In the genomic region with DNA sequence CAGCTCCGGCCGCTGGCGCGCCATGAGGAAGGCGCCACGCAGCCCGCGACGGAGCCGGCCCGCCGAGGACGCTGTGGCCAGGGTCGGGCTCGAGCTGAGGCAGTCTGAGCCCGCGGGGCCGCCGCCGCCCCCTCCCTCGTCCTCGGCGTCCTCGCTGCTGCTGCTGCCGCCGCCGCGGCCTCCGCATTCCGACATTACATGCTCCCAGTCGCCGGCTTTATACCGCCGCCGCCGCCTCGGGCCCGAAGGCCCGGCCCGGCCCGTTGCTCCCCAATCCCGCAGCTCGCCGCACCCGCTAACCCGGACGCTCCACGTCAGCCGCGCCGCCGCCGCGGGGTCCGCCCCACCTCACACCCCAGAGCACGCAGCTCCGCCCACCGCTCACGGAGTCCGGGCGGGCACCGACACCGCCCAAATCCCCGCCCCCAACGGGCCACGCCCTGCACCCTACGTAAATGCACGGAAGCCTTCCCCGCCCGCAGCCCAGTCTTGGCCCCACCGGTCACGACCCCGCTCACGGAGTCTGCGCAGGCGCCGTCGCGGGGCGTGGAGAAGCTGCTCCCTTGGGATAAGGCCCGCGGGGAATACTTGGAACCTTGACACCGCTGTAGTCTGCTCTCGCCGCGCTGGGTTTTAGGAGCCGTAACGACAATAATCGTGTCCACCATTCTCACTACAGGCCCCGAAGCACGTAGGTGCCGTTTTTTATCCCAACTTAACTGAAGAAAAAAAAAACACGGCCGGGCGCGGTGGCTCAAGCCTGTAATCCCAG, we compare ENCODE assay signal across 8 cellular contexts. TPM values are rescaled to one million over a fixed set of nuclear protein-coding genes. Genes with fewer than 3 reads are reported as not detected.
DNase-seq lines count a peak whose midpoint lies in the region; ATAC-seq and TF ChIP-seq lines count a peak whose summit lies in the region.

Gene TXNDC11, minus strand, starts transcription at position 322 of the 772 bp plus-strand sequence. Its CDS starts 127 bp downstream, at position 195.

- no peaks in the 10 kb centered on the region for H3K27me3 Mint-ChIP-seq in activated CD4-positive, alpha-beta T cell treated with anti-CD3 and anti-CD28 coated beads, Interleukin-2, amount 10 ng/mL, durations not matched to agents 7 days and 5 days

- H3K4me3 Mint-ChIP-seq in activated CD4-positive, alpha-beta T cell treated with anti-CD3 and anti-CD28 coated beads, Interleukin-2, amount 10 ng/mL, durations not matched to agents 7 days and 5 days = peak within 1 kb of the TSS; percentile 95

- peak within 1 kb of the TSS; percentile 90 for H3K4me3 ChIP-seq in BJ (ENCODE audit: low read depth, low read length)

- no peaks in the 10 kb centered on the region for H3K9me3 Mint-ChIP-seq in activated CD4-positive, alpha-beta T cell treated with anti-CD3 and anti-CD28 coated beads, Interleukin-2, amount 10 ng/mL, durations not matched to agents 7 days and 5 days

- DNase-seq in BJ (ENCODE audit: low read depth) (peak; percentile 89), NCI-H526 treated with DMSO at 0.1 percent for 48 hours (lab: John Stamatoyannopoulos, UW) (peak; percentile 94), cortex of kidney (lab: John Stamatoyannopoulos, UW) (peak; percentile 95), left kidney (ENCODE audit: low read depth, low spot score) (peak; percentile 99)
- peak; percentile 99 for DNase-seq in activated CD4-positive, alpha-beta T cell treated with anti-CD3 and anti-CD28 coated beads, Interleukin-2, amount 10 ng/mL, durations not matched to agents 7 days and 5 days
- DNase-seq in stimulated activated CD4-positive, alpha-beta T cell treated with anti-CD3 and anti-CD28 coated beads, Interleukin-2, amount 100 ng/mL, for 24 hours = peak; percentile 99 to 100

- H3K4me1 Mint-ChIP-seq in activated CD4-positive, alpha-beta T cell treated with anti-CD3 and anti-CD28 coated beads, Interleukin-2, amount 10 ng/mL, durations not matched to agents 7 days and 5 days = peaks cover 51% of the 10 kb centered on the region

- H3K27ac Mint-ChIP-seq in activated CD4-positive, alpha-beta T cell treated with anti-CD3 and anti-CD28 coated beads, Interleukin-2, amount 10 ng/mL, durations not matched to agents 7 days and 5 days = peak within 1 kb of the TSS; percentile 97

- no peaks in the 10 kb centered on the region for H3K27me3 ChIP-seq in BJ (ENCODE audit: control insufficient read depth, insufficient read depth, low read length)

- peaks cover 1% of the 10 kb centered on the region; the same call in 1 of the 2 replicates for H3K36me3 ChIP-seq in BJ (ENCODE audit: control insufficient read depth, insufficient read depth, low read length)

- TF ChIP-seq CTCF in BJ (IDR thresholded peaks at IDR 0.05; ENCODE audit: insufficient read depth, low read depth, low read length) = no peak

- H3K36me3 Mint-ChIP-seq in activated CD4-positive, alpha-beta T cell treated with anti-CD3 and anti-CD28 coated beads, Interleukin-2, amount 10 ng/mL, durations not matched to agents 7 days and 5 days (ENCODE audit: low read depth) = peaks cover 23% of the 10 kb centered on the region

- POLR2A ChIA-PET in BJ (lab: Charles Lee) = interaction anchor here (0.8 to 1.7 kb wide), 2 partner anchors 40 to 55 kb away, joined by 3 to 6 read pairs; partner anchors contain the start of gene ZC3H7A
- POLR2A ChIA-PET in activated CD4-positive, alpha-beta T cell treated with anti-CD3 and anti-CD28 coated beads, Interleukin-2, amount 10 ng/mL, durations not matched to agents 7 days and 5 days (lab: Charles Lee) = interaction anchor here (0.8 to 1.3 kb wide), 2 partner anchors 28 to 54 kb away, joined by 3 to 6 read pairs; partner anchors contain the start of gene ZC3H7A

- ATAC-seq in GM19324 (IDR thresholded peaks at IDR 0.05; ENCODE audit: low FRiP score, unreplicated experiment) (peak; percentile 92), HG03469 (IDR thresholded peaks at IDR 0.05; ENCODE audit: unreplicated experiment) (peak; percentile 79)

- CTCF ChIA-PET in BJ (lab: Yijun Ruan, JAX) = interaction anchor here (0.8 to 4.0 kb wide), 3 partner anchors 28 to 211 kb away, joined by 3 to 24 read pairs (median 3); partner anchors contain the start of gene ZC3H7A
- CTCF ChIA-PET in activated CD4-positive, alpha-beta T cell treated with anti-CD3 and anti-CD28 coated beads, Interleukin-2, amount 10 ng/mL, durations not matched to agents 7 days and 5 days (lab: Charles Lee) = interaction anchor here (0.6 to 1.6 kb wide), 9 partner anchors 11 to 789 kb away, joined by 3 to 10 read pairs (median 5); partner anchors contain the start of gene ZC3H7A

RNA-seq across cellular contexts. Expression of gene TXNDC11, which starts in this region (rescaled TPM):
- polyA plus RNA-seq in BJ (2011; rRNA removed) = 41.6 and 45.1 TPM in 2 replicates
- 18.6 and 24.5 TPM in 2 replicates for polyA minus RNA-seq in BJ (2011; rRNA and poly(A)+ RNA removed)
- 10 to 100 TPM; 38.5 to 42.7 TPM for total RNA-seq in activated CD4-positive, alpha-beta T cell treated with anti-CD3 and anti-CD28 coated beads, Interleukin-2, amount 10 ng/mL, durations not matched to agents 7 days and 5 days

Comparison
In these comparisons a context has a peak if more than half of its experiments do, and no peak if none do; other contexts are left out.
1. Peak in every context shown above with its lines: DNase-seq, ATAC-seq and H3K4me3 ChIP-seq.